ENCODE assay signal across 10 cellular contexts in genomic region chr14:106620368-106620767, GRCh38.
"Had no signal": no experiment of that assay in that cellular context is flagged by ENCODE, and none has a peak within 500 bp of the region (broad histone marks: within the 10 kb centered on the region; RNA-seq: fewer than 3 reads in every experiment).

No MANE protein-coding gene starts in this region.

- H3K9ac ChIP-seq: GM23248, KMS-11 had no signal

- H3K36me3 ChIP-seq: HAP-1 had no signal

- H3K27ac ChIP-seq: GM23248, KMS-11 had no signal

- ATAC-seq: HCT116 had no signal

- H3K4me2 ChIP-seq: KMS-11 had no signal

- DNase-seq: GM23248, GOT3, H7, HFFc6, Karpas-422, KBM-7 had no signal

- H3K4me3 ChIP-seq: GM23248, HAP-1 had no signal

- H2AFZ ChIP-seq: GM23248 had no signal

- H3K9me3 ChIP-seq: HAP-1 had no signal

- FAIRE-seq: HTR-8/SVneo had no signal

- H3K4me1 ChIP-seq: HAP-1 had no signal
